1 cellular context compared by ENCODE assay signal in genomic region chr2:46299365-46300263, GRCh38.
TF ChIP-seq lines count a peak whose summit lies in the region.

No MANE protein-coding gene starts in this region.

TF ChIP-seq in K562, 482 proteins besides CTCF, POLR2A, EP300 and RAD21 (continued from another document and continues in another):
- TF ChIP-seq AFF1 (IDR thresholded peaks at IDR 0.05; ENCODE audit: low read depth in 1 of 2, partially characterized antibody in 2 of 2): no peak
- TF ChIP-seq HES1 (IDR thresholded peaks at IDR 0.05; ENCODE audit: low read depth): peak; percentile 42; the same call in 1 of the 2 replicates
- TF ChIP-seq RERE (CRISPR knock-in tag; IDR thresholded peaks at IDR 0.05; ENCODE audit: borderline replicate concordance): no peak
- no peak for TF ChIP-seq POLR2G (IDR thresholded peaks at IDR 0.05; ENCODE audit: low read depth, low read length)
- TF ChIP-seq ATF3 (IDR thresholded peaks at IDR 0.05): peak; percentile 49; the same call in 1 of the 2 replicates
- TF ChIP-seq ATF3 (CRISPR knock-in tag; conservative IDR thresholded peaks at IDR 0.05): no peak
- TF ChIP-seq KLF1 (tag; IDR thresholded peaks at IDR 0.05): peak; percentile 56; the same call in 1 of the 2 replicates
- peak; percentile 46; the same call in 1 of the 2 replicates for TF ChIP-seq BACH1 (tag; IDR thresholded peaks at IDR 0.05)
- no peak for TF ChIP-seq ZNF512 (tag; IDR thresholded peaks at IDR 0.05)
- peak; percentile 31 for TF ChIP-seq SAP30 (IDR thresholded peaks at IDR 0.05; ENCODE audit: borderline replicate concordance, insufficient read depth, low read depth, low read length, poor library complexity, severe bottlenecking)
- 0 out of 2 replicates have a peak, but pooled peaks have one; percentile 46 for TF ChIP-seq ZSCAN29 (IDR thresholded peaks at IDR 0.05)
- TF ChIP-seq POLR2AphosphoS2 (IDR thresholded peaks at IDR 0.05; ENCODE audit: low read length): no peak
- TF ChIP-seq SMARCE1 (IDR thresholded peaks at IDR 0.05): peak; percentile 62; the same call in 1 of the 2 replicates
- no peak for TF ChIP-seq NONO (IDR thresholded peaks at IDR 0.05; ENCODE audit: low read depth in 2 of 2, low read length in 1 of 2)
- TF ChIP-seq THRB (CRISPR knock-in tag; conservative IDR thresholded peaks at IDR 0.05): no peak
- no peak for TF ChIP-seq SMARCA5 (IDR thresholded peaks at IDR 0.05)
- no peak; the same call in 1 of the 2 replicates for TF ChIP-seq LEF1 (IDR thresholded peaks at IDR 0.05)
- TF ChIP-seq TAF7 (tag; IDR thresholded peaks at IDR 0.05): no peak
- no peak for TF ChIP-seq IRF1 (CRISPR knock-in tag; IDR thresholded peaks at IDR 0.05; ENCODE audit: borderline replicate concordance)
- peak; percentile 4; the same call in 1 of the 2 replicates for TF ChIP-seq PHF8 (IDR thresholded peaks at IDR 0.05; ENCODE audit: borderline replicate concordance, low read length)
- no peak for TF ChIP-seq PTBP1 (IDR thresholded peaks at IDR 0.05; ENCODE audit: low read depth, low read length)
- TF ChIP-seq RCOR1 (IDR thresholded peaks at IDR 0.05; ENCODE audit: borderline replicate concordance in 1 of 2, low read depth in 2 of 2, low read length in 2 of 2): peak in 1 of 2 experiments; percentile 57; a peak in 1 of 4 replicates
- peak; percentile 66; the same call in 1 of the 2 replicates for TF ChIP-seq SNIP1 (IDR thresholded peaks at IDR 0.05; ENCODE audit: low read depth)
- TF ChIP-seq ZBTB12 (CRISPR knock-in tag; IDR thresholded peaks at IDR 0.05): no peak
- TF ChIP-seq TGIF2 (CRISPR knock-in tag; IDR thresholded peaks at IDR 0.05): no peak
- no peak for TF ChIP-seq ATF1 (CRISPR knock-in tag; IDR thresholded peaks at IDR 0.05)
- TF ChIP-seq ATF1 (tag; IDR thresholded peaks at IDR 0.05): peak; percentile 8; the same call in 1 of the 2 replicates
- TF ChIP-seq E4F1 (CRISPR knock-in tag; IDR thresholded peaks at IDR 0.05; ENCODE audit: borderline replicate concordance): no peak
- TF ChIP-seq THAP12 (CRISPR knock-in tag; IDR thresholded peaks at IDR 0.05): no peak
